ENCODE assay signal across 35 cellular contexts in the genomic region with DNA sequence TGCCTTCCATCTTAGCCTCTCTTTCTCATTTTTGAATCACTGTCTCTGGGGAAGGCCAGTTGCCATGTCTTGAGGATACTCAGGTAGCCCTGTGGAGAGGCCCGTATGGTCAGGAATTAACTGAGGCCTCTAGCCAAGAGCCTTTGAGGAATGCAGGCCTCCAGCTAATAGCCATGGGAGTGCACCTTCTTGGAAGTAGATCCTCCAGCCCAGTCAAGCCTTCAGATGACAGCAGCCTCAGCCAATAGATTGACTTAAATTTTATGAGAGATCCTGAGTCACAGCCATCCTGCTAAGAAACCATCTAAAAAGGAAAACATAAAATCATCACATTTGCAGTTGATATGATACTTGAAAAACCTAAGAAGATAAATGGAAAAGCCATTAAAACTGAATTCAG.
DNase-seq lines count a peak whose midpoint lies in the region; ATAC-seq and TF ChIP-seq lines count a peak whose summit lies in the region.
"Had no signal": no experiment of that assay in that cellular context is flagged by ENCODE, and none has a peak within 500 bp of the region (broad histone marks: within the 10 kb centered on the region; RNA-seq: fewer than 3 reads in every experiment).

No MANE protein-coding gene starts in this region.

- H3K36me3 ChIP-seq in mesendoderm (ENCODE audit: control insufficient read depth, insufficient read depth, low read length) (no peaks in the 10 kb centered on the region), gastroesophageal sphincter (no peaks in the 10 kb centered on the region)
- H3K36me3 ChIP-seq: colonic mucosa, Peyer's patch, prostate gland, right lobe of liver, tibial artery, vagina had no signal

- H3K4me2 ChIP-seq in mesendoderm (ENCODE audit: low read length), result no peak overlapping the region
- H3K4me2 ChIP-seq: KMS-11 had no signal

- H3K4me3 Mint-ChIP-seq in activated naive CD4-positive, alpha-beta T cell treated with anti-CD3 and anti-CD28 coated beads, Interleukin-2, amount 10 ng/mL, durations not matched to agents 7 days and 5 days, result no peak overlapping the region
- no peak overlapping the region for H3K4me3 Mint-ChIP-seq in activated T-helper 1 cell treated with anti-CD3 and anti-CD28 coated beads, Interleukin-12 subunit alpha, Interleukin-12 subunit beta, Interleukin-2, Interleukin-4 antibody, amounts not matched to agents 30 ng/mL and 10 ng/mL and 1 ng/mL, durations not matched to agents 14 hours and 24 hours and 36 hours
- H3K4me3 Mint-ChIP-seq: activated CD8-positive, alpha-beta memory T cell treated with anti-CD3 and anti-CD28 coated beads, Interleukin-2, amount 10 ng/mL, durations not matched to agents 7 days and 5 days; B cell; H9; naive B cell had no signal

- H4K8ac ChIP-seq in mesendoderm (ENCODE audit: low read depth, low read length), result no peak overlapping the region

- peaks cover 81% of the 10 kb centered on the region for H3K4me1 Mint-ChIP-seq in activated naive CD4-positive, alpha-beta T cell treated with anti-CD3 and anti-CD28 coated beads, Interleukin-2, amount 10 ng/mL, durations not matched to agents 7 days and 5 days
- H3K4me1 Mint-ChIP-seq in activated T-helper 1 cell treated with anti-CD3 and anti-CD28 coated beads, Interleukin-12 subunit alpha, Interleukin-12 subunit beta, Interleukin-2, Interleukin-4 antibody, amounts not matched to agents 30 ng/mL and 10 ng/mL and 1 ng/mL, durations not matched to agents 14 hours and 24 hours and 36 hours (ENCODE audit: low read depth), result peaks cover 59% of the 10 kb centered on the region
- H3K4me1 Mint-ChIP-seq: naive B cell had no signal

- H3K27ac Mint-ChIP-seq in activated naive CD4-positive, alpha-beta T cell treated with anti-CD3 and anti-CD28 coated beads, Interleukin-2, amount 10 ng/mL, durations not matched to agents 7 days and 5 days, result peak overlapping the region; percentile 16
- peak overlapping the region; percentile 4 for H3K27ac Mint-ChIP-seq in activated T-helper 1 cell treated with anti-CD3 and anti-CD28 coated beads, Interleukin-12 subunit alpha, Interleukin-12 subunit beta, Interleukin-2, Interleukin-4 antibody, amounts not matched to agents 30 ng/mL and 10 ng/mL and 1 ng/mL, durations not matched to agents 14 hours and 24 hours and 36 hours
- H3K27ac Mint-ChIP-seq: activated CD8-positive, alpha-beta memory T cell treated with anti-CD3 and anti-CD28 coated beads, Interleukin-2, amount 10 ng/mL, durations not matched to agents 7 days and 5 days; B cell; H9; naive B cell had no signal

- ATAC-seq in gastroesophageal sphincter (no peak), HG03521 (IDR thresholded peaks at IDR 0.05; ENCODE audit: unreplicated experiment) (no peak)
- ATAC-seq: activated CD8-positive, alpha-beta memory T cell treated with anti-CD3 and anti-CD28 coated beads, Interleukin-2, amount 10 ng/mL, durations not matched to agents 7 days and 5 days; activated T-cell treated with anti-CD3 and anti-CD28 coated beads, Interleukin-2, amount 50 U/mL, for 4 hours; right lobe of liver had no signal

- no peak for TF ChIP-seq POLR2A in gastroesophageal sphincter (IDR thresholded peaks at IDR 0.05)

- CTCF ChIA-PET in activated naive CD4-positive, alpha-beta T cell treated with anti-CD3 and anti-CD28 coated beads, Interleukin-2, amount 10 ng/mL, durations not matched to agents 7 days and 5 days (lab: Charles Lee), result no interaction called here

- no peaks in the 10 kb centered on the region for H3K79me1 ChIP-seq in mesendoderm (ENCODE audit: low read length)

- H3K79me2 ChIP-seq in mesendoderm (ENCODE audit: control insufficient read depth, insufficient read depth, low read length), result no peaks in the 10 kb centered on the region

- no peak overlapping the region for H2AK5ac ChIP-seq in mesendoderm (ENCODE audit: low read length)

- no peak overlapping the region for H2BK15ac ChIP-seq in mesendoderm (replicated peaks; ENCODE audit: low read depth)

- H3K4me3 ChIP-seq in mesendoderm (ENCODE audit: low read length) (no peak overlapping the region), gastroesophageal sphincter (no peak overlapping the region)
- H3K4me3 ChIP-seq: colonic mucosa, Peyer's patch, prostate gland, right lobe of liver, tibial artery, vagina had no signal

- TF ChIP-seq CTCF in gastroesophageal sphincter (IDR thresholded peaks at IDR 0.05), result no peak

- no peak overlapping the region for H4K5ac ChIP-seq in mesendoderm (ENCODE audit: low read length)

- H3K9me3 ChIP-seq in gastroesophageal sphincter, result no peaks in the 10 kb centered on the region
- H3K9me3 ChIP-seq: colonic mucosa, Peyer's patch, prostate gland, right lobe of liver, tibial artery, vagina had no signal

- H3K27me3 ChIP-seq in mesendoderm (ENCODE audit: insufficient read depth, low read length, poor library complexity) (no peaks in the 10 kb centered on the region), gastroesophageal sphincter (peaks cover 17% of the 10 kb centered on the region)
- H3K27me3 ChIP-seq: colonic mucosa, Peyer's patch, right lobe of liver, tibial artery, vagina had no signal

- no peak for DNase-seq in activated naive CD4-positive, alpha-beta T cell treated with anti-CD3 and anti-CD28 coated beads, Interleukin-2, amount 10 ng/mL, durations not matched to agents 7 days and 5 days
- DNase-seq in activated naive CD4-positive, alpha-beta T cell treated with Interleukin-2 at 50 U/mL for 16 hours, result no peak
- DNase-seq in ELR (ENCODE audit: low read depth) (peak; percentile 4), mesendoderm (peak; percentile 11), activated gamma-delta T cell (lab: John Stamatoyannopoulos, UW) (no peak)
- DNase-seq in activated T-helper 1 cell treated with anti-CD3 and anti-CD28 coated beads, Interleukin-12 subunit alpha, Interleukin-12 subunit beta, Interleukin-2, Interleukin-4 antibody, amounts not matched to agents 30 ng/mL and 10 ng/mL and 1 ng/mL, durations not matched to agents 14 hours and 24 hours and 36 hours (ENCODE audit: low spot score), result no peak
- DNase-seq: ACHN; activated CD4-positive, alpha-beta T cell treated with anti-CD3 and anti-CD28 coated beads for 4 hours; activated CD8-positive, alpha-beta memory T cell treated with anti-CD3 and anti-CD28 coated beads, Interleukin-2, amount 10 ng/mL, durations not matched to agents 7 days and 5 days; activated naive CD4-positive, alpha-beta T cell treated with anti-CD3 and anti-CD28 coated beads, Interleukin-2, amount 50 U/mL, for 16 hours; activated T-cell treated with anti-CD3 and anti-CD28 coated beads, Interleukin-2, amount 50 U/mL, for 4 hours; aorta; colonic mucosa; DMS153; effector CD4-positive, alpha-beta T cell; erythroblast; H9; midbrain; naive B cell; NCI-H1417; NCI-H2029; NCI-H526; nucleus accumbens; Peyer's patch; right lobe of liver; stimulated activated CD4-positive, alpha-beta T cell treated with anti-CD3 and anti-CD28 coated beads, Interleukin-12 subunit alpha, Interleukin-12 subunit beta, amount 100 ng/mL, for 4 hours; stimulated activated CD4-positive, alpha-beta T cell treated with anti-CD3 and anti-CD28 coated beads, Interleukin-2, amount 100 ng/mL, for 48 hours; T-helper 9 cell; tibial artery had no signal

- H2BK120ac ChIP-seq in mesendoderm (ENCODE audit: low read depth, low read length), result no peak overlapping the region

- intact Hi-C loops in activated T-helper 1 cell treated with anti-CD3 and anti-CD28 coated beads, Interleukin-12 subunit alpha, Interleukin-12 subunit beta, Interleukin-2, Interleukin-4 antibody, amounts not matched to agents 30 ng/mL and 10 ng/mL and 1 ng/mL, durations not matched to agents 14 hours and 24 hours and 36 hours (cut with micrococcal nuclease), result loop anchor here (5.0 kb wide), 1 partner anchor 196 kb away; no protein-coding TSS in a partner anchor

- H3K23ac ChIP-seq in mesendoderm (ENCODE audit: low read length), result no peak overlapping the region

- no peak for TF ChIP-seq EP300 in gastroesophageal sphincter (IDR thresholded peaks at IDR 0.05)

- no peak overlapping the region for H3K4ac ChIP-seq in mesendoderm (ENCODE audit: low read depth, low read length)

- peaks cover 4% of the 10 kb centered on the region for H3K27me3 Mint-ChIP-seq in activated naive CD4-positive, alpha-beta T cell treated with anti-CD3 and anti-CD28 coated beads, Interleukin-2, amount 10 ng/mL, durations not matched to agents 7 days and 5 days
- H3K27me3 Mint-ChIP-seq in activated T-helper 1 cell treated with anti-CD3 and anti-CD28 coated beads, Interleukin-12 subunit alpha, Interleukin-12 subunit beta, Interleukin-2, Interleukin-4 antibody, amounts not matched to agents 30 ng/mL and 10 ng/mL and 1 ng/mL, durations not matched to agents 14 hours and 24 hours and 36 hours (ENCODE audit: insufficient read depth), result peaks cover 8% of the 10 kb centered on the region

- peaks cover 39% of the 10 kb centered on the region for H3K36me3 Mint-ChIP-seq in activated naive CD4-positive, alpha-beta T cell treated with anti-CD3 and anti-CD28 coated beads, Interleukin-2, amount 10 ng/mL, durations not matched to agents 7 days and 5 days
- H3K36me3 Mint-ChIP-seq in activated T-helper 1 cell treated with anti-CD3 and anti-CD28 coated beads, Interleukin-12 subunit alpha, Interleukin-12 subunit beta, Interleukin-2, Interleukin-4 antibody, amounts not matched to agents 30 ng/mL and 10 ng/mL and 1 ng/mL, durations not matched to agents 14 hours and 24 hours and 36 hours (ENCODE audit: low read depth), result peaks cover 12% of the 10 kb centered on the region
- H3K36me3 Mint-ChIP-seq: naive B cell had no signal

- H3K9me3 Mint-ChIP-seq in activated naive CD4-positive, alpha-beta T cell treated with anti-CD3 and anti-CD28 coated beads, Interleukin-2, amount 10 ng/mL, durations not matched to agents 7 days and 5 days, result peaks cover 23% of the 10 kb centered on the region
- H3K9me3 Mint-ChIP-seq in activated T-helper 1 cell treated with anti-CD3 and anti-CD28 coated beads, Interleukin-12 subunit alpha, Interleukin-12 subunit beta, Interleukin-2, Interleukin-4 antibody, amounts not matched to agents 30 ng/mL and 10 ng/mL and 1 ng/mL, durations not matched to agents 14 hours and 24 hours and 36 hours, result peaks cover 21% of the 10 kb centered on the region
- H3K9me3 Mint-ChIP-seq: H9 had no signal

- H3K27ac ChIP-seq in mesendoderm (ENCODE audit: low read depth, low read length) (no peak overlapping the region), gastroesophageal sphincter (no peak overlapping the region)
- H3K27ac ChIP-seq: colonic mucosa, KMS-11, Peyer's patch, prostate gland, right lobe of liver, tibial artery, vagina had no signal

- no peak overlapping the region for H3K9ac ChIP-seq in mesendoderm (ENCODE audit: low read length)
- H3K9ac ChIP-seq: KMS-11 had no signal

- no peak overlapping the region for H3K56ac ChIP-seq in mesendoderm (ENCODE audit: low read length)

- H2BK5ac ChIP-seq in mesendoderm (ENCODE audit: low read length), result no peak overlapping the region

- no CpG with 5 or more reads among the region's 1 CpG for WGBS in mesendoderm (ENCODE audit: extremely low coverage, insufficient coverage, low lambda C conversion rate)
- 71 to 83% methylated on average over 1 of the region's 1 CpG for WGBS in gastroesophageal sphincter (ENCODE audit: low coverage in 1 of 2), 2 donors

- no peaks in the 10 kb centered on the region for H3K4me1 ChIP-seq in mesendoderm (ENCODE audit: control insufficient read depth, low read depth, low read length)
- H3K4me1 ChIP-seq in gastroesophageal sphincter, result no peaks in the 10 kb centered on the region
- H3K4me1 ChIP-seq: colonic mucosa, Peyer's patch, prostate gland, right lobe of liver, tibial artery, vagina had no signal

- H3K18ac ChIP-seq in mesendoderm (ENCODE audit: low read length), result no peak overlapping the region

Comparison
In these comparisons a context has a peak if more than half of its experiments do, and no peak if none do; other contexts are left out.
1. DNase-seq: peak in ELR (single experiment) and mesendoderm (single experiment); none in activated naive CD4-positive, alpha-beta T cell treated with anti-CD3 and anti-CD28 coated beads, Interleukin-2, amount 10 ng/mL, durations not matched to agents 7 days and 5 days (single experiment), activated naive CD4-positive, alpha-beta T cell treated with Interleukin-2 at 50 U/mL for 16 hours (single experiment), activated T-helper 1 cell treated with anti-CD3 and anti-CD28 coated beads, Interleukin-12 subunit alpha, Interleukin-12 subunit beta, Interleukin-2, Interleukin-4 antibody, amounts not matched to agents 30 ng/mL and 10 ng/mL and 1 ng/mL, durations not matched to agents 14 hours and 24 hours and 36 hours (single experiment) and activated gamma-delta T cell (single experiment).